In genomic region chr1:53608071-53608470, GRCh38 we compare ENCODE assay signal across 24 cellular contexts.
"Had no signal": no experiment of that assay in that cellular context is flagged by ENCODE, and none has a peak within 500 bp of the region (broad histone marks: within the 10 kb centered on the region; RNA-seq: fewer than 3 reads in every experiment).

No MANE protein-coding gene starts in this region.

- H3K9me3 ChIP-seq: ovary had no signal

- H3K4me1 ChIP-seq: left ventricle myocardium inferior, transverse colon, upper lobe of left lung had no signal

- H3K4me1 Mint-ChIP-seq: naive thymus-derived CD4-positive, alpha-beta T cell; stimulated activated memory B cell treated with anti-CD40 and anti-IgM and Interleukin-4, amounts not matched to agents 10 μg/mL and 1 μg/mL and 100 μg/mL, for 72 hours; stimulated activated naive CD8-positive, alpha-beta T cell treated with anti-CD3 and anti-CD28 coated beads, Interleukin-15, amount 100 ng/mL, for 72 hours had no signal

- H3K36me3 Mint-ChIP-seq: stimulated activated memory B cell treated with anti-CD40 and anti-IgM and Interleukin-4, amounts not matched to agents 10 μg/mL and 1 μg/mL and 100 μg/mL, for 72 hours had no signal

- H3K36me3 ChIP-seq: left ventricle myocardium inferior, ovary, transverse colon, upper lobe of left lung had no signal

- H3K27me3 Mint-ChIP-seq: stimulated activated memory B cell treated with anti-CD40 and anti-IgM and Interleukin-4, amounts not matched to agents 10 μg/mL and 1 μg/mL and 100 μg/mL, for 72 hours; stimulated activated naive CD8-positive, alpha-beta T cell treated with anti-CD3 and anti-CD28 coated beads, Interleukin-15, amount 100 ng/mL, for 72 hours had no signal

- H3K27ac ChIP-seq: left ventricle myocardium inferior, ovary, transverse colon, upper lobe of left lung had no signal

- H3K27ac Mint-ChIP-seq: naive thymus-derived CD4-positive, alpha-beta T cell; natural killer cell treated with Interleukin-12 subunit alpha and Interleukin-12 subunit beta and Interleukin-15 and Interleukin-18, amount 100 ng/mL, for 72 hours; progenitor cell of endocrine pancreas; stimulated activated memory B cell treated with anti-CD40 and anti-IgM and Interleukin-4, amounts not matched to agents 10 μg/mL and 1 μg/mL and 100 μg/mL, for 72 hours; stimulated activated naive CD8-positive, alpha-beta T cell treated with anti-CD3 and anti-CD28 coated beads, Interleukin-15, amount 100 ng/mL, for 72 hours had no signal

- H3K4me3 Mint-ChIP-seq: naive thymus-derived CD4-positive, alpha-beta T cell; natural killer cell treated with Interleukin-12 subunit alpha and Interleukin-12 subunit beta and Interleukin-15 and Interleukin-18, amount 100 ng/mL, for 72 hours; stimulated activated memory B cell treated with anti-CD40 and anti-IgM and Interleukin-4, amounts not matched to agents 10 μg/mL and 1 μg/mL and 100 μg/mL, for 72 hours; stimulated activated naive CD8-positive, alpha-beta T cell treated with anti-CD3 and anti-CD28 coated beads, Interleukin-15, amount 100 ng/mL, for 72 hours had no signal

- H3K27me3 ChIP-seq: ovary, transverse colon, upper lobe of left lung had no signal

- ATAC-seq: left colon; mucosa of descending colon; naive thymus-derived CD4-positive, alpha-beta T cell; natural killer cell treated with Interleukin-12 subunit alpha and Interleukin-12 subunit beta and Interleukin-15 and Interleukin-18, amount 100 ng/mL, for 72 hours; right cardiac atrium; sciatic nerve; stimulated activated memory B cell treated with anti-CD40 and anti-IgM and Interleukin-4, amounts not matched to agents 10 μg/mL and 1 μg/mL and 100 μg/mL, for 72 hours; stimulated activated naive CD8-positive, alpha-beta T cell treated with anti-CD3 and anti-CD28 coated beads, Interleukin-15, amount 100 ng/mL, for 72 hours had no signal

- DNase-seq: hippocampal formation; kidney; left ventricle myocardium inferior; midbrain; mucosa of descending colon; naive thymus-derived CD4-positive, alpha-beta T cell; right cardiac atrium; small intestine; stimulated activated CD4-positive, alpha-beta T cell treated with anti-CD3 and anti-CD28 coated beads, Interleukin-1b, Interleukin-23, amount 100 ng/mL, for 48 hours; stimulated activated CD4-positive, alpha-beta T cell treated with anti-CD3 and anti-CD28 coated beads, Interleukin-2, amount 100 ng/mL, for 48 hours; stimulated activated CD4-positive, alpha-beta T cell treated with anti-CD3 and anti-CD28 coated beads, Interleukin-4, amount 100 ng/mL, for 4 hours; stimulated activated CD8-positive, alpha-beta memory T cell treated with anti-CD3 and anti-CD28 coated beads, Interleukin-4, amount 100 ng/mL, for 48 hours; stimulated activated naive CD4-positive, alpha-beta T cell treated with Interleukin-2 at 50 U/mL for 16 hours; stimulated activated naive CD8-positive, alpha-beta T cell treated with anti-CD3 and anti-CD28 coated beads, Interleukin-15, amount 100 ng/mL, for 72 hours; substantia nigra; transverse colon had no signal

- H3K4me3 ChIP-seq: left ventricle myocardium inferior, lung, mucosa of descending colon, ovary, transverse colon, upper lobe of left lung had no signal
